14 cellular contexts compared by ENCODE assay signal in genomic region chr3:37713820-37714204, GRCh38.
"Had no signal": no experiment of that assay in that cellular context is flagged by ENCODE, and none has a peak within 500 bp of the region (broad histone marks: within the 10 kb centered on the region; RNA-seq: fewer than 3 reads in every experiment).

No MANE protein-coding gene starts in this region.

- H3K27me3 Mint-ChIP-seq: memory B cell had no signal

- H3K27me3 ChIP-seq: colonic mucosa had no signal

- H3K4me1 Mint-ChIP-seq: memory B cell had no signal

- H3K27ac Mint-ChIP-seq: activated CD8-positive, alpha-beta T cell treated with anti-CD3 and anti-CD28 coated beads for 36 hours; activated naive CD8-positive, alpha-beta T cell treated with anti-CD3 and anti-CD28 coated beads, Interleukin-2, amount 10 ng/mL, durations not matched to agents 7 days and 5 days; activated T-cell treated with anti-CD3 and anti-CD28 coated beads, Interleukin-2, amount 50 U/mL, for 72 hours; memory B cell had no signal

- ATAC-seq: activated CD8-positive, alpha-beta T cell treated with anti-CD3 and anti-CD28 coated beads for 36 hours; activated T-cell treated with anti-CD3 and anti-CD28 coated beads, Interleukin-2, amount 50 U/mL, for 72 hours had no signal

- DNase-seq: activated CD4-positive, alpha-beta T cell treated with anti-CD3 and anti-CD28 coated beads for 4 hours; activated CD8-positive, alpha-beta memory T cell treated with anti-CD3 and anti-CD28 coated beads, Interleukin-2, amount 50 U/mL, for 4 hours; activated CD8-positive, alpha-beta T cell treated with anti-CD3 and anti-CD28 coated beads for 36 hours; activated gamma-delta T cell treated with Interleukin-2 at 50 U/mL for 16 hours; activated naive CD8-positive, alpha-beta T cell treated with anti-CD3 and anti-CD28 coated beads, Interleukin-2, amount 10 ng/mL, durations not matched to agents 7 days and 5 days; activated T-cell treated with anti-CD3 and anti-CD28 coated beads, Interleukin-2, amount 50 U/mL, for 72 hours; colonic mucosa; effector memory CD4-positive, alpha-beta T cell; stimulated activated CD4-positive, alpha-beta T cell treated with anti-CD3 and anti-CD28 coated beads, Interleukin-2, amount 100 ng/mL, for 48 hours; stimulated activated naive CD4-positive, alpha-beta T cell treated with Interleukin-2 at 50 U/mL for 16 hours; T-helper 1 cell had no signal

- H3K4me1 ChIP-seq: colonic mucosa had no signal

- H3K4me3 Mint-ChIP-seq: activated CD8-positive, alpha-beta T cell treated with anti-CD3 and anti-CD28 coated beads for 36 hours; activated naive CD8-positive, alpha-beta T cell treated with anti-CD3 and anti-CD28 coated beads, Interleukin-2, amount 10 ng/mL, durations not matched to agents 7 days and 5 days; activated T-cell treated with anti-CD3 and anti-CD28 coated beads, Interleukin-2, amount 50 U/mL, for 72 hours; memory B cell; neural crest cell had no signal

- H3K4me3 ChIP-seq: colonic mucosa had no signal

- H3K9me3 Mint-ChIP-seq: activated CD8-positive, alpha-beta T cell treated with anti-CD3 and anti-CD28 coated beads for 36 hours; activated naive CD8-positive, alpha-beta T cell treated with anti-CD3 and anti-CD28 coated beads, Interleukin-2, amount 10 ng/mL, durations not matched to agents 7 days and 5 days; activated T-cell treated with anti-CD3 and anti-CD28 coated beads, Interleukin-2, amount 50 U/mL, for 72 hours; memory B cell had no signal

- H3K36me3 ChIP-seq: colonic mucosa had no signal

- H3K9me3 ChIP-seq: colonic mucosa had no signal

- H3K27ac ChIP-seq: colonic mucosa, epithelial cell of prostate had no signal

- H3K36me3 Mint-ChIP-seq: activated naive CD8-positive, alpha-beta T cell treated with anti-CD3 and anti-CD28 coated beads, Interleukin-2, amount 10 ng/mL, durations not matched to agents 7 days and 5 days; memory B cell had no signal
